8 cellular contexts compared by ENCODE assay signal in genomic region chr12:55929306-55929791, GRCh38. TPM values are rescaled to one million over a fixed set of nuclear protein-coding genes. Genes with fewer than 3 reads are reported as not detected.
DNase-seq lines count a peak whose midpoint lies in the region; ATAC-seq and TF ChIP-seq lines count a peak whose summit lies in the region.

No MANE protein-coding gene starts in this region.

- no peaks in the 10 kb centered on the region for H3K27me3 ChIP-seq in CD8-positive, alpha-beta memory T cell (ENCODE audit: insufficient read depth, low read length, poor library complexity, severe bottlenecking)
- peaks cover 3% of the 10 kb centered on the region; the same call in 1 of the 2 replicates for H3K27me3 ChIP-seq in OCI-LY3 (ENCODE audit: low read depth, low read length)
- no peaks in the 10 kb centered on the region for H3K27me3 ChIP-seq in muscle layer of colon (ENCODE audit: control insufficient read depth in 1 of 2, insufficient read depth in 2 of 2, low read length in 2 of 2)

- H3K27ac Mint-ChIP-seq in CD8-positive, alpha-beta memory T cell = peak overlapping the region; percentile 95 to 99 (median 98)

- peaks cover 66% of the 10 kb centered on the region in 3 donors for H3K4me1 Mint-ChIP-seq in CD8-positive, alpha-beta memory T cell

- peaks cover 0 to 51% (median 11%) of the 10 kb centered on the region in 3 donors for H3K36me3 Mint-ChIP-seq in CD8-positive, alpha-beta memory T cell

- no peaks in the 10 kb centered on the region for H3K36me3 ChIP-seq in CD8-positive, alpha-beta memory T cell (ENCODE audit: insufficient read depth, low read length)
- H3K36me3 ChIP-seq in OCI-LY3 (replicated peaks; ENCODE audit: low read depth, low read length) (peaks cover 3% of the 10 kb centered on the region), muscle layer of colon (ENCODE audit: insufficient read depth, low read length) (no peaks in the 10 kb centered on the region)

- POLR2A ChIA-PET in CD8-positive, alpha-beta memory T cell (lab: Charles Lee) = interaction anchor here (0.5 to 3.1 kb wide), 9 partner anchors 11 to 112 kb away, joined by 4 to 25 read pairs (median 7); partner anchors contain the start of genes DNAJC14, ORMDL2, RAB5B and SARNP

- no peaks in the 10 kb centered on the region; the same call in 1 of the 2 replicates for H4K20me1 ChIP-seq in OCI-LY3 (ENCODE audit: insufficient read depth, low read length)

- ATAC-seq in GM21529 (IDR thresholded peaks at IDR 0.05; ENCODE audit: unreplicated experiment) = peak; percentile 37

- peak overlapping the region; percentile 94 to 100 (median 98) for H3K4me3 Mint-ChIP-seq in CD8-positive, alpha-beta memory T cell

- H3K4me2 ChIP-seq in OCI-LY3 (ENCODE audit: low read length) = peak overlapping the region; percentile 95

- peaks cover 0 to 8% of the 10 kb centered on the region in 2 donors for H3K27me3 Mint-ChIP-seq in CD8-positive, alpha-beta memory T cell

- H3K9ac ChIP-seq in OCI-LY3 (ENCODE audit: low read length) (peak overlapping the region; percentile 54), muscle layer of colon (ENCODE audit: low read length) (no peak overlapping the region)

- no peak for TF ChIP-seq CTCF in OCI-LY3 (IDR thresholded peaks at IDR 0.05; ENCODE audit: low read depth, low read length)

- H2AFZ ChIP-seq in OCI-LY3 (ENCODE audit: low read depth, low read length) = no peak overlapping the region

- DNase-seq in CD8-positive, alpha-beta memory T cell = peak; percentile 63 to 98 (median 88)
- peak; percentile 90 for DNase-seq in activated effector memory CD4-positive, alpha-beta T cell treated with Interleukin-2 at 50 U/mL for 16 hours
- peak in 14 of 49 donors; percentile 2 to 33 (median 14) for DNase-seq in substantia nigra (lab: John Stamatoyannopoulos, UW)
- no peak for DNase-seq in NCI-H1436 treated with DMSO at 0.1 percent for 48 hours (lab: John Stamatoyannopoulos, UW)
- no peak for DNase-seq in NCI-H82 (lab: John Stamatoyannopoulos, UW)

- peak overlapping the region; percentile 79 for H3K27ac ChIP-seq in CD8-positive, alpha-beta memory T cell (ENCODE audit: low read depth, low read length)
- peak overlapping the region; percentile 95 for H3K27ac ChIP-seq in OCI-LY3 (ENCODE audit: low read length)
- H3K27ac ChIP-seq in muscle layer of colon (ENCODE audit: low read depth, low read length) = peak overlapping the region; percentile 22
- H3K27ac ChIP-seq in substantia nigra (ENCODE audit: low read depth, low read length, poor library complexity, severe bottlenecking) = peak overlapping the region; percentile 7

- peaks cover 56% of the 10 kb centered on the region for H3K4me1 ChIP-seq in CD8-positive, alpha-beta memory T cell (ENCODE audit: insufficient read depth, low read length)
- H3K4me1 ChIP-seq in OCI-LY3 (ENCODE audit: low read length) (peaks cover 45% of the 10 kb centered on the region), muscle layer of colon (ENCODE audit: insufficient read depth, low read length) (peaks cover 43% of the 10 kb centered on the region)

- CTCF ChIA-PET in CD8-positive, alpha-beta memory T cell (lab: Charles Lee) = interaction anchor here (1.5 to 8.7 kb wide), 2 partner anchors 8 to 99 kb away, joined by 7 to 96 read pairs; no protein-coding TSS in a partner anchor

- no peaks in the 10 kb centered on the region for H3K9me3 ChIP-seq in CD8-positive, alpha-beta memory T cell (ENCODE audit: low read length)
- H3K9me3 ChIP-seq in OCI-LY3 (ENCODE audit: insufficient read depth, low read length) (peaks cover 4% of the 10 kb centered on the region; the same call in 1 of the 2 replicates), muscle layer of colon (ENCODE audit: low read length) (no peaks in the 10 kb centered on the region)

- H3K79me2 ChIP-seq in OCI-LY3 (ENCODE audit: low read length) = peaks cover 40% of the 10 kb centered on the region

- H3K4me3 ChIP-seq in CD8-positive, alpha-beta memory T cell (ENCODE audit: low read length) = peak overlapping the region; percentile 83
- peak overlapping the region; percentile 91 for H3K4me3 ChIP-seq in OCI-LY3 (ENCODE audit: low read length)
- no peak overlapping the region for H3K4me3 ChIP-seq in muscle layer of colon (ENCODE audit: low read depth in 1 of 2, low read length in 2 of 2)

- H3K9me3 Mint-ChIP-seq in CD8-positive, alpha-beta memory T cell = peaks cover 0 to 2% (median 0%) of the 10 kb centered on the region in 5 donors

RNA-seq across cellular contexts. Expression of gene DGKA, which starts 1.6 kb away (rescaled TPM):
- total RNA-seq in CD8-positive, alpha-beta memory T cell = 100 to 1,000 TPM; 221 to 236 TPM
- 234 TPM for polyA plus RNA-seq in CD8-positive, alpha-beta memory T cell

RNA-seq across cellular contexts. Expression of gene PYM1, which starts 1.7 kb away (rescaled TPM):
- 10 to 100 TPM; 35.8 to 38.4 TPM for total RNA-seq in CD8-positive, alpha-beta memory T cell
- 80.8 TPM for polyA plus RNA-seq in CD8-positive, alpha-beta memory T cell

RNA-seq across cellular contexts. Expression of gene PMEL, which starts 36.5 kb away (rescaled TPM):
- under 1 TPM; 0.28 to 0.33 TPM for total RNA-seq in CD8-positive, alpha-beta memory T cell
- polyA plus RNA-seq in CD8-positive, alpha-beta memory T cell = not detected

RNA-seq across cellular contexts. Expression of gene CDK2, which starts 37.3 kb away (rescaled TPM):
- 100 to 1,000 TPM; 117 to 125 TPM for total RNA-seq in CD8-positive, alpha-beta memory T cell
- polyA plus RNA-seq in CD8-positive, alpha-beta memory T cell = 8.2 TPM

RNA-seq across cellular contexts. Expression of gene RAB5B, which starts 44.5 kb away (rescaled TPM):
- total RNA-seq in CD8-positive, alpha-beta memory T cell = 10 to 100 TPM; 36.6 to 38.3 TPM
- 68.5 TPM for polyA plus RNA-seq in CD8-positive, alpha-beta memory T cell

Comparison
In these comparisons a context has a peak if more than half of its experiments do, and no peak if none do; other contexts are left out.
1. DNase-seq: peak in CD8-positive, alpha-beta memory T cell (5 of 5) and activated effector memory CD4-positive, alpha-beta T cell treated with Interleukin-2 at 50 U/mL for 16 hours (single experiment); none in NCI-H1436 treated with DMSO at 0.1 percent for 48 hours (single experiment) and NCI-H82 (single experiment).
2. H3K27ac ChIP-seq: peak in every context shown above with its lines; median percentile 95 in OCI-LY3; 79 in CD8-positive, alpha-beta memory T cell; 22 in muscle layer of colon; 7 in substantia nigra.
3. H3K4me3 ChIP-seq: peak in CD8-positive, alpha-beta memory T cell (single experiment) and OCI-LY3 (single experiment); none in muscle layer of colon (0 of 2).